In genomic region chr12:105409286-105409685, GRCh38 we compare ENCODE assay signal across 20 cellular contexts.
"Had no signal": no experiment of that assay in that cellular context is flagged by ENCODE, and none has a peak within 500 bp of the region (broad histone marks: within the 10 kb centered on the region; RNA-seq: fewer than 3 reads in every experiment).

No MANE protein-coding gene starts in this region.

- H3K4me3 Mint-ChIP-seq: activated CD4-positive, alpha-beta memory T cell treated with anti-CD3 and anti-CD28 coated beads, Interleukin-2, amount 10 ng/mL, durations not matched to agents 7 days and 5 days had no signal

- H3K27ac Mint-ChIP-seq: activated CD4-positive, alpha-beta memory T cell treated with anti-CD3 and anti-CD28 coated beads, Interleukin-2, amount 10 ng/mL, durations not matched to agents 7 days and 5 days; activated naive CD8-positive, alpha-beta T cell treated with anti-CD3 and anti-CD28 coated beads, Interleukin-2, amount 10 ng/mL, durations not matched to agents 7 days and 5 days; activated T-cell treated with anti-CD3 and anti-CD28 coated beads, Interleukin-2, amount 50 U/mL, for 24 hours; activated T-helper 2 cell treated with anti-CD3 and anti-CD28 coated beads, Interferon-gamma antibody, Interleukin-2, Interleukin-4, amounts not matched to agents 10 μg/mL and 5 μg/mL and 100 μg/mL, durations not matched to agents 14 hours and 24 hours and 36 hours had no signal

- H3K36me3 ChIP-seq: brain microvascular endothelial cell had no signal

- H3K36me3 Mint-ChIP-seq: naive thymus-derived CD8-positive, alpha-beta T cell had no signal

- H3K27me3 ChIP-seq: brain microvascular endothelial cell had no signal

- H3K27me3 Mint-ChIP-seq: activated CD4-positive, alpha-beta memory T cell treated with anti-CD3 and anti-CD28 coated beads, Interleukin-2, amount 10 ng/mL, durations not matched to agents 7 days and 5 days; activated naive CD8-positive, alpha-beta T cell treated with anti-CD3 and anti-CD28 coated beads, Interleukin-2, amount 10 ng/mL, durations not matched to agents 7 days and 5 days; activated T-cell treated with anti-CD3 and anti-CD28 coated beads, Interleukin-2, amount 50 U/mL, for 24 hours had no signal

- DNase-seq: activated CD4-positive, alpha-beta memory T cell treated with anti-CD3 and anti-CD28 coated beads, Interleukin-2, amount 10 ng/mL, durations not matched to agents 7 days and 5 days; activated CD4-positive, alpha-beta T cell treated with anti-CD3 and anti-CD28 coated beads for 48 hours; activated CD4-positive, CD25-positive, alpha-beta regulatory T cell; activated naive CD4-positive, alpha-beta T cell treated with Interleukin-2 at 50 U/mL for 16 hours; activated naive CD8-positive, alpha-beta T cell treated with anti-CD3 and anti-CD28 coated beads, Interleukin-2, amount 10 ng/mL, durations not matched to agents 7 days and 5 days; activated T-cell treated with anti-CD3 and anti-CD28 coated beads, Interleukin-2, amount 50 U/mL, for 24 hours; central memory CD4-positive, alpha-beta T cell; cortex of kidney; mesendoderm; nucleus accumbens; stimulated activated CD4-positive, alpha-beta T cell treated with anti-CD3 and anti-CD28 coated beads, Interleukin-12 subunit alpha, Interleukin-12 subunit beta, amount 100 ng/mL, for 4 hours; stimulated activated CD4-positive, alpha-beta T cell treated with anti-CD3 and anti-CD28 coated beads, Interleukin-1b, Interleukin-23, amount 100 ng/mL, for 48 hours; stimulated activated naive CD8-positive, alpha-beta T cell treated with anti-CD3 and anti-CD28 coated beads, Interleukin-15, Interleukin-2, amounts not matched to agents 100 U/mL and 50 U/mL, for 24 hours; substantia nigra; T-helper 1 cell; T1000; trophoblast cell had no signal

- H3K27ac ChIP-seq: brain microvascular endothelial cell had no signal
